1 cellular context compared by ENCODE assay signal in genomic region chr4:7414736-7415510, GRCh38.
TF ChIP-seq lines count a peak whose summit lies in the region.

No MANE protein-coding gene starts in this region.

TF ChIP-seq in H1, 55 proteins besides CTCF, POLR2A, EP300 and RAD21:
- TF ChIP-seq CHD2 (IDR thresholded peaks at IDR 0.05; ENCODE audit: low read length) (no peak), RXRA (IDR thresholded peaks at IDR 0.05; ENCODE audit: insufficient read depth, low read depth, low read length) (no peak), NRF1 (IDR thresholded peaks at IDR 0.05; ENCODE audit: low read depth, low read length) (no peak), CHD1 (IDR thresholded peaks at IDR 0.05; ENCODE audit: low read depth, low read length) (no peak), HDAC2 (IDR thresholded peaks at IDR 0.05; ENCODE audit: borderline replicate concordance in 1 of 2, low read depth in 2 of 2, low read length in 2 of 2) (no peak)
